Comparison of ENCODE assay signal across 19 cellular contexts in the genomic region with DNA sequence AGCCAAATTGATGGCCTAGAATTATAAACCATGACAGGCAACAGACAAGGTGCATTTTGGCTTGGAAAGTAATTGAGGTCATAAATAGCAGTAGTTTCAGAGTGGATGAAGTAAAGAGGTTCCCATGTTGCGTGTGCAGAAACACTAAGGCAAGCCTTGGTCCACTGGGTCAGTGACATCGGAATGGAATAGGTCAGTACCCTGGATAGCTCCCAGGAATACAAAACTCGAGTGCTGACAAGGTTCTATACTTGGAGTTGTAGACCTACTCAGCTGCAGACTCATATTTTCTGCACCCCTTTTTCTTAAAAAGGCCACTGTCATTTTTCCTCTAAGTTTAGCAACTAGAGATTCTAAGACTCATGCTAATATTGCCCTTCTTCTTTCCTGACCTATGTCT.
DNase-seq lines count a peak whose midpoint lies in the region; ATAC-seq, FAIRE-seq and TF ChIP-seq lines count a peak whose summit lies in the region.
"Had no signal": no experiment of that assay in that cellular context is flagged by ENCODE, and none has a peak within 500 bp of the region (broad histone marks: within the 10 kb centered on the region; RNA-seq: fewer than 3 reads in every experiment).

No MANE protein-coding gene starts in this region.

- no peaks in the 10 kb centered on the region for H3K9me3 Mint-ChIP-seq in activated naive CD4-positive, alpha-beta T cell treated with anti-CD3 and anti-CD28 coated beads, Interleukin-2, amount 50 U/mL, for 72 hours
- H3K9me3 Mint-ChIP-seq: activated naive CD8-positive, alpha-beta T cell treated with anti-CD3 and anti-CD28 coated beads, Interleukin-2, amount 50 U/mL, for 24 hours had no signal

- ATAC-seq in GM12878 = no peak
- ATAC-seq in activated naive CD4-positive, alpha-beta T cell treated with anti-CD3 and anti-CD28 coated beads, Interleukin-2, amount 50 U/mL, for 72 hours = no peak
- ATAC-seq: activated naive CD8-positive, alpha-beta T cell treated with anti-CD3 and anti-CD28 coated beads, Interleukin-2, amount 50 U/mL, for 24 hours had no signal

- H3K27ac Mint-ChIP-seq in activated naive CD4-positive, alpha-beta T cell treated with anti-CD3 and anti-CD28 coated beads, Interleukin-2, amount 50 U/mL, for 72 hours = no peak overlapping the region
- H3K27ac Mint-ChIP-seq: activated naive CD8-positive, alpha-beta T cell treated with anti-CD3 and anti-CD28 coated beads, Interleukin-2, amount 50 U/mL, for 24 hours had no signal

- TF ChIP-seq POLR2A in GM12878 (IDR thresholded peaks at IDR 0.05; ENCODE audit: low read depth, low read length) = no peak

- SMC1A ChIA-PET in GM12878 (lab: Charles Lee; ENCODE audit: uncharacterized antibody, unreplicated experiment) = no interaction called here

- TF ChIP-seq RAD21 in GM12878 (IDR thresholded peaks at IDR 0.05; ENCODE audit: insufficient read depth, low read depth, low read length) = no peak

- H3K4me3 ChIP-seq in GM12878 = no peak overlapping the region
- H3K4me3 ChIP-seq: uterus had no signal

- in situ Hi-C loops in ACHN (cut with HindIII; ENCODE audit: low pct_ligation_motif_present, low pct_unique_long_range_greater_than_20kb, low sequenced_read_pairs) = no loop called here
- in situ Hi-C loops in GM12878 (cut with MboI) = no loop called here

- H3K36me3 ChIP-seq in GM12878 (ENCODE audit: control insufficient read depth in 2 of 2, insufficient read depth in 2 of 2, low read length in 1 of 2) = no peaks in the 10 kb centered on the region
- H3K36me3 ChIP-seq: uterus had no signal

- H4K20me1 ChIP-seq in GM12878 (ENCODE audit: control insufficient read depth, insufficient read depth) = no peaks in the 10 kb centered on the region

- H3K9me3 ChIP-seq in GM12878 (replicated peaks; ENCODE audit: control insufficient read depth, insufficient read depth, low read length) = no peaks in the 10 kb centered on the region
- H3K9me3 ChIP-seq: uterus had no signal

- no peak for FAIRE-seq in GM12878 (lab: Jason Lieb, UNC)
- FAIRE-seq: endometrium, GM12891, RCC 7860 had no signal

- no peak overlapping the region for H2AFZ ChIP-seq in GM12878 (ENCODE audit: control insufficient read depth, low read depth, low read length)

- no peaks in the 10 kb centered on the region for H3K27me3 ChIP-seq in GM12878 (replicated peaks in 1 of 2; ENCODE audit: control insufficient read depth in 2 of 2, insufficient read depth in 2 of 2, low read length in 1 of 2)
- H3K27me3 ChIP-seq: uterus had no signal

- TF ChIP-seq CTCF in GM12878 (IDR thresholded peaks at IDR 0.05 in 2 of 3, conservative IDR thresholded peaks at IDR 0.05 in 1 of 3; ENCODE audit: control insufficient read depth in 2 of 3, extremely low read depth in 1 of 3, insufficient read depth in 1 of 3, low read depth in 3 of 3, low read length in 3 of 3) = no peak

- WGBS in GM12878 (ENCODE audit: insufficient coverage, insufficient replicate concordance, low lambda C conversion rate, missing lambda C conversion rate) = 17% methylated on average over 3 of the region's 3 CpGs

- POLR2A ChIA-PET in GM12878 (lab: Charles Lee) = interaction anchor here (1.0 kb wide), 1 partner anchor 252 kb away, joined by 8 read pairs; no protein-coding TSS in a partner anchor

- no peak overlapping the region for H3K9ac ChIP-seq in GM12878 (ENCODE audit: control insufficient read depth, insufficient read depth, low read length)

- RAD21 ChIA-PET in GM12878 (lab: Charles Lee; ENCODE audit: unreplicated experiment) = no interaction called here

- no peak overlapping the region for H3K4me2 ChIP-seq in GM12878 (ENCODE audit: control insufficient read depth, insufficient read depth)

- no peaks in the 10 kb centered on the region for H3K36me3 Mint-ChIP-seq in activated naive CD4-positive, alpha-beta T cell treated with anti-CD3 and anti-CD28 coated beads, Interleukin-2, amount 50 U/mL, for 72 hours

- no peak overlapping the region for H3K27ac ChIP-seq in GM12878 (ENCODE audit: control insufficient read depth, insufficient read depth)
- H3K27ac ChIP-seq: uterus, VCaP had no signal

- no peaks in the 10 kb centered on the region for H3K79me2 ChIP-seq in GM12878 (ENCODE audit: control insufficient read depth, insufficient read depth, low read length)

- BruUV-seq in GM12878 (replicated peaks; lab: Mats Ljungman, UMichigan) = no TSS peak

- CTCF ChIA-PET in GM12878 (lab: Yijun Ruan, JAX) = interaction anchor here (1.0 to 1.4 kb wide), 2 partner anchors 13 to 1122 kb away, joined by 3 read pairs; no protein-coding TSS in a partner anchor

- no peaks in the 10 kb centered on the region for H3K4me1 ChIP-seq in GM12878 (ENCODE audit: control insufficient read depth, insufficient read depth, low read length)
- H3K4me1 ChIP-seq: uterus had no signal

- TF ChIP-seq EP300 in GM12878 (IDR thresholded peaks at IDR 0.05; ENCODE audit: borderline replicate concordance in 1 of 2, control insufficient read depth in 1 of 2, low read depth in 2 of 2, low read length in 2 of 2) = no peak

- DNase-seq in ACHN = peak; percentile 23
- DNase-seq in LHCN-M2 (ENCODE audit: low read depth) = peak; percentile 26
- no peak for DNase-seq in GM12878 (ENCODE audit: low read depth, low spot score)
- DNase-seq in iPS-NIHi7 (ENCODE audit: extremely low spot score) = peak; percentile 41
- DNase-seq in activated naive CD4-positive, alpha-beta T cell treated with anti-CD3 and anti-CD28 coated beads, Interleukin-2, amount 50 U/mL, for 72 hours (ENCODE audit: low spot score in 2 of 2) = no peak
- no peak for DNase-seq in NCI-H2196 treated with DMSO at 0.1 percent for 48 hours (lab: John Stamatoyannopoulos, UW; ENCODE audit: unreplicated experiment)
- no peak for DNase-seq in cerebellar cortex (ENCODE audit: low spot score)
- no peak for DNase-seq in NCI-H526 treated with DMSO at 0.1 percent for 48 hours (lab: John Stamatoyannopoulos, UW)
- DNase-seq: activated naive CD8-positive, alpha-beta T cell treated with anti-CD3 and anti-CD28 coated beads, Interleukin-2, amount 50 U/mL, for 24 hours; cerebellar nuclear complex; foreskin melanocyte; NCI-H2029 treated with DMSO at 0.1 percent for 48 hours; NCI-H69; stimulated activated CD4-positive, alpha-beta T cell treated with anti-CD3 and anti-CD28 coated beads, Interleukin-4, amount 100 ng/mL, for 1 hour; uterus had no signal

- intact Hi-C loops in GM12878 (cut with micrococcal nuclease; ENCODE audit: unreplicated experiment) = no loop called here

TF ChIP-seq in GM12878, 131 proteins besides CTCF, POLR2A, EP300 and RAD21:
- TF ChIP-seq, protein P1, sequence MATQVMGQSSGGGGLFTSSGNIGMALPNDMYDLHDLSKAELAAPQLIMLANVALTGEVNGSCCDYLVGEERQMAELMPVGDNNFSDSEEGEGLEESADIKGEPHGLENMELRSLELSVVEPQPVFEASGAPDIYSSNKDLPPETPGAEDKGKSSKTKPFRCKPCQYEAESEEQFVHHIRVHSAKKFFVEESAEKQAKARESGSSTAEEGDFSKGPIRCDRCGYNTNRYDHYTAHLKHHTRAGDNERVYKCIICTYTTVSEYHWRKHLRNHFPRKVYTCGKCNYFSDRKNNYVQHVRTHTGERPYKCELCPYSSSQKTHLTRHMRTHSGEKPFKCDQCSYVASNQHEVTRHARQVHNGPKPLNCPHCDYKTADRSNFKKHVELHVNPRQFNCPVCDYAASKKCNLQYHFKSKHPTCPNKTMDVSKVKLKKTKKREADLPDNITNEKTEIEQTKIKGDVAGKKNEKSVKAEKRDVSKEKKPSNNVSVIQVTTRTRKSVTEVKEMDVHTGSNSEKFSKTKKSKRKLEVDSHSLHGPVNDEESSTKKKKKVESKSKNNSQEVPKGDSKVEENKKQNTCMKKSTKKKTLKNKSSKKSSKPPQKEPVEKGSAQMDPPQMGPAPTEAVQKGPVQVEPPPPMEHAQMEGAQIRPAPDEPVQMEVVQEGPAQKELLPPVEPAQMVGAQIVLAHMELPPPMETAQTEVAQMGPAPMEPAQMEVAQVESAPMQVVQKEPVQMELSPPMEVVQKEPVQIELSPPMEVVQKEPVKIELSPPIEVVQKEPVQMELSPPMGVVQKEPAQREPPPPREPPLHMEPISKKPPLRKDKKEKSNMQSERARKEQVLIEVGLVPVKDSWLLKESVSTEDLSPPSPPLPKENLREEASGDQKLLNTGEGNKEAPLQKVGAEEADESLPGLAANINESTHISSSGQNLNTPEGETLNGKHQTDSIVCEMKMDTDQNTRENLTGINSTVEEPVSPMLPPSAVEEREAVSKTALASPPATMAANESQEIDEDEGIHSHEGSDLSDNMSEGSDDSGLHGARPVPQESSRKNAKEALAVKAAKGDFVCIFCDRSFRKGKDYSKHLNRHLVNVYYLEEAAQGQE (IDR thresholded peaks at IDR 0.05; ENCODE audit: low read depth, low read length) = peak; percentile 79
- no peak for TF ChIP-seq EZH2 (IDR thresholded peaks at IDR 0.05; ENCODE audit: borderline replicate concordance, control insufficient read depth, low read depth, low read length)

Comparison
In these comparisons a context has a peak if more than half of its experiments do, and no peak if none do; other contexts are left out.
1. DNase-seq: peak in ACHN (single experiment), LHCN-M2 (single experiment) and iPS-NIHi7 (single experiment); none in GM12878 (single experiment), activated naive CD4-positive, alpha-beta T cell treated with anti-CD3 and anti-CD28 coated beads, Interleukin-2, amount 50 U/mL, for 72 hours (0 of 2), NCI-H2196 treated with DMSO at 0.1 percent for 48 hours (single experiment), cerebellar cortex (single experiment) and NCI-H526 treated with DMSO at 0.1 percent for 48 hours (single experiment).